ENCODE assay signal across 18 cellular contexts in the genomic region with DNA sequence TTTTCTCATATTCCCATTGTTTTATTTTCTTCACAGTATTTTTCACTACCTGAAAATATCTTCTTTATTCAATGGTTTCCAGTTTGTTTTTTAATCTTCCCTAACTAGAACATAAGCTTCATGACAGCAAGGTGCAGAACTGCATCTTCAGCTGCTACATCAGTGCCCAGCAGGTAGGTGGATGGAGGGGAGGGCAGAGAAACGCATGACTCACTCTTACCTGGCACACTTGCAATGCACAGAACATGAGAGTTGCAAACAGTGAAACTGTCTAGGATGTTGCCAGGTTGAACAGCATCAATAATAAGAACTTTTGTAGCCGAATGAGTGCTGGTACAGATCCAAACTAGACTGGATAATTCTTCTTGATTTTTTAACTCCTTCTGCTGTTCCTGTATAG.
DNase-seq lines count a peak whose midpoint lies in the region; ATAC-seq and TF ChIP-seq lines count a peak whose summit lies in the region.
"Had no signal": no experiment of that assay in that cellular context is flagged by ENCODE, and none has a peak within 500 bp of the region (broad histone marks: within the 10 kb centered on the region; RNA-seq: fewer than 3 reads in every experiment).

No MANE protein-coding gene starts in this region.

- no peak overlapping the region for H2AFZ ChIP-seq in PC-3 (ENCODE audit: low read length)

- H3K27ac Mint-ChIP-seq in endothelial cell (ENCODE audit: unreplicated experiment) (peak overlapping the region; percentile 13), nephron progenitor cell (peak overlapping the region; percentile 4)
- H3K27ac Mint-ChIP-seq: CD4-positive, CD25-positive, alpha-beta regulatory T cell; H9; HFFc6 had no signal

- H3K4me3 ChIP-seq in PC-3 (ENCODE audit: low read length): no peak overlapping the region
- no peak overlapping the region for H3K4me3 ChIP-seq in uterus

- H3K27me3 ChIP-seq in PC-3 (ENCODE audit: low read length) (no peaks in the 10 kb centered on the region), uterus (no peaks in the 10 kb centered on the region)

- peaks cover 4% of the 10 kb centered on the region for H3F3A ChIP-seq in PC-3 (ENCODE audit: low read length, unreplicated experiment)

- H3K9ac ChIP-seq in PC-3 (ENCODE audit: low read length): no peak overlapping the region

- no peak overlapping the region for H3K4me2 ChIP-seq in PC-3 (ENCODE audit: low read length)

- H3K27ac ChIP-seq in PC-3 (ENCODE audit: low read length) (no peak overlapping the region), uterus (no peak overlapping the region)

- H3K4me1 Mint-ChIP-seq in endothelial cell (ENCODE audit: unreplicated experiment): no peaks in the 10 kb centered on the region
- no peaks in the 10 kb centered on the region for H3K4me1 Mint-ChIP-seq in nephron progenitor cell
- H3K4me1 Mint-ChIP-seq: H9 had no signal

- peak; percentile 79 for ATAC-seq in PC-3
- no peak for ATAC-seq in GM18870 (IDR thresholded peaks at IDR 0.05; ENCODE audit: unreplicated experiment)

- no peaks in the 10 kb centered on the region for H3K79me2 ChIP-seq in PC-3 (ENCODE audit: low read length)

- TF ChIP-seq POLR2A in uterus (IDR thresholded peaks at IDR 0.05): no peak

- H3K36me3 Mint-ChIP-seq in endothelial cell (ENCODE audit: low read depth, unreplicated experiment) (peaks cover 34% of the 10 kb centered on the region), nephron progenitor cell (ENCODE audit: low read depth) (peaks cover 79% of the 10 kb centered on the region)

- no peaks in the 10 kb centered on the region for H3K9me3 ChIP-seq in PC-3 (ENCODE audit: low read length)
- no peaks in the 10 kb centered on the region for H3K9me3 ChIP-seq in uterus

- no TSS peak for BruUV-seq in PC-3 (replicated peaks; lab: Mats Ljungman, UMichigan)

- H3K36me3 ChIP-seq in PC-3 (ENCODE audit: low read depth, low read length): peaks cover 76% of the 10 kb centered on the region
- no peaks in the 10 kb centered on the region for H3K36me3 ChIP-seq in uterus

- H4K20me1 ChIP-seq in PC-3 (ENCODE audit: low read length): no peaks in the 10 kb centered on the region

- CTCF ChIA-PET in PC-3 (lab: Charles Lee): no interaction called here

- POLR2A ChIA-PET in PC-3 (lab: Charles Lee; ENCODE audit: unreplicated experiment): no interaction called here

- H3K27me3 Mint-ChIP-seq in endothelial cell (ENCODE audit: unreplicated experiment) (no peaks in the 10 kb centered on the region), nephron progenitor cell (ENCODE audit: low read depth, poor library complexity) (no peaks in the 10 kb centered on the region)
- H3K27me3 Mint-ChIP-seq: CD4-positive, CD25-positive, alpha-beta regulatory T cell had no signal

- H3K4me3 Mint-ChIP-seq in endothelial cell (ENCODE audit: unreplicated experiment) (peak overlapping the region; percentile 45), nephron progenitor cell (no peak overlapping the region)
- H3K4me3 Mint-ChIP-seq: CD4-positive, CD25-positive, alpha-beta regulatory T cell; H9; HFFc6 had no signal

- intact Hi-C loops in PC-3 (cut with micrococcal nuclease) (no loop called here), uterus (cut with DNase I; ENCODE audit: low total_unique reads) (no loop called here)

- H3K9me2 ChIP-seq in PC-3 (replicated peaks; ENCODE audit: low read length): no peaks in the 10 kb centered on the region

- in situ Hi-C loops in G401 (cut with HindIII; ENCODE audit: low sequenced_read_pairs): no loop called here

- H3K9me3 Mint-ChIP-seq in endothelial cell (ENCODE audit: unreplicated experiment) (no peaks in the 10 kb centered on the region), nephron progenitor cell (no peaks in the 10 kb centered on the region)
- H3K9me3 Mint-ChIP-seq: CD4-positive, CD25-positive, alpha-beta regulatory T cell; H9; HFFc6 had no signal

- TF ChIP-seq CTCF in PC-3 (conservative IDR thresholded peaks at IDR 0.05; ENCODE audit: low read depth, low read length) (no peak), endothelial cell (IDR thresholded peaks at IDR 0.05; ENCODE audit: unreplicated experiment) (no peak), nephron progenitor cell (IDR thresholded peaks at IDR 0.05) (no peak), uterus (IDR thresholded peaks at IDR 0.05) (no peak)

- peak; percentile 50 for DNase-seq in G401 (ENCODE audit: low spot score)
- DNase-seq in PC-3: peak; percentile 66
- DNase-seq in endothelial cell (ENCODE audit: low spot score): no peak
- DNase-seq in nephron progenitor cell: no peak
- no peak for DNase-seq in LoVo (ENCODE audit: low spot score)
- no peak for DNase-seq in uterus
- DNase-seq: CD4-positive, CD25-positive, alpha-beta regulatory T cell; H9; HFFc6; KG1; NCI-H1105; NCI-H146; NCI-H2029; NCI-H226; NCI-H510A treated with DMSO at 0.1 percent for 48 hours; NCI-H82; Right ventricle myocardium superior had no signal

- H3K4me1 ChIP-seq in PC-3 (ENCODE audit: insufficient read depth, low read length): no peaks in the 10 kb centered on the region
- no peaks in the 10 kb centered on the region for H3K4me1 ChIP-seq in uterus

Comparison
In these comparisons a context has a peak if more than half of its experiments do, and no peak if none do; other contexts are left out.
1. DNase-seq: peak in G401 (single experiment) and PC-3 (single experiment); none in endothelial cell (single experiment), nephron progenitor cell (single experiment), LoVo (single experiment) and uterus (0 of 2).